In the genomic region with DNA sequence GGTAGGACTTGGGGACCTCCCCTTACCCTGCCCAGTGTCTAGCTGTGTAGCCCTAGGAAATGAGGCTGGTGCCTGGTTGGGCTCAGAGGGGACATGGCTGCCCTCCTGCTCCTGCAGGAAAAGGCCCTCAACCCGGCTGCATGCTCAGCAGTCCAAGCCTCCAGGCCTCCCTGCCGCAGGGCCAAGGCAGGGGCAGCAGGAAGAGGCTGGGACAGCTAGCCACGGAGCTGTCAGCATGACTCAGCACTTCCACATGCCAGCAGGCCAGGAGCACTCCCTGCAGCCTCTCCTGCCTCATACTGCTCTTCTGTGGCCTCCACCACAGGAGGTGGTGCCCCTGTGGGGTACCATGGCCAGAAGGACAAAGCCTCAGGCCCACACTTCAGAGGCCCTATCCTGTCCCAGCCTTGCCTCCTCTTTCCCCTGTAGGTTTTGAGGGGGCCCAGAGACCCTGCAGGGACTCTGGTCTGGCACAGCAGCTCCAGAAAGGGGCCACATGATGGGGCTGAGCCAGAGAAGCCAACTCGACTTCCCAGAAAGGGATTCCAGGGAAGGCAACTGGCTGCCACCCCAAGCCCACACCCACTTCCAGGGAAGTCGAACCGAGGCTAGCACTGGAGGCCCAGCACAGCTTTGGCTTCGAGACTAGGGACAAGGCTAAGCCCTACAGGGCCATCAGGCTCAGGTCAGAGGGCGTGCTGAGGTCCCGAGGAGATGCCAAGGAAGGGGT, we compare ENCODE assay signal across 8 cellular contexts. TPM values are rescaled to one million over a fixed set of nuclear protein-coding genes. Genes with fewer than 3 reads are reported as not detected.
A peak's percentile ranks its signal among the peaks of the same experiment; 100 is the strongest.
DNase-seq lines count a peak whose midpoint lies in the region; ATAC-seq and TF ChIP-seq lines count a peak whose summit lies in the region.

No MANE protein-coding gene starts in this region.

- peaks cover 46% of the 10 kb centered on the region for H3K4me1 ChIP-seq in left ventricle myocardium inferior
- peaks cover 0 to 58% (median 40%) of the 10 kb centered on the region in 4 donors for H3K4me1 ChIP-seq in sigmoid colon
- H3K4me1 ChIP-seq in effector memory CD4-positive, alpha-beta T cell (ENCODE audit: control insufficient read depth, insufficient read depth, low read length, poor library complexity, severe bottlenecking) = no peaks in the 10 kb centered on the region

- no peak for TF ChIP-seq CTCF in BJ (IDR thresholded peaks at IDR 0.05; ENCODE audit: insufficient read depth, low read depth, low read length)
- no peak for TF ChIP-seq CTCF in left ventricle myocardium inferior (IDR thresholded peaks at IDR 0.05; ENCODE audit: borderline replicate concordance)
- no peak for TF ChIP-seq CTCF in sigmoid colon (IDR thresholded peaks at IDR 0.05)

- CTCF ChIA-PET in BJ (lab: Yijun Ruan, JAX) = interaction anchor here (0.6 to 2.6 kb wide), 3 partner anchors 16 to 109 kb away, joined by 3 to 12 read pairs (median 6); no protein-coding TSS in a partner anchor

- H3K4me3 ChIP-seq in BJ (ENCODE audit: low read depth, low read length) (no peak overlapping the region), left ventricle myocardium inferior (no peak overlapping the region), sigmoid colon (no peak overlapping the region)
- no peak overlapping the region for H3K4me3 ChIP-seq in effector memory CD4-positive, alpha-beta T cell (ENCODE audit: insufficient read depth, low read depth, low read length, poor library complexity, severe bottlenecking)

- no peak for TF ChIP-seq POLR2A in sigmoid colon (IDR thresholded peaks at IDR 0.05)

- H3K27me3 ChIP-seq in BJ (ENCODE audit: control insufficient read depth, insufficient read depth, low read length) (no peaks in the 10 kb centered on the region), left ventricle myocardium inferior (ENCODE audit: low read depth) (no peaks in the 10 kb centered on the region), sigmoid colon (no peaks in the 10 kb centered on the region)
- no peaks in the 10 kb centered on the region for H3K27me3 ChIP-seq in effector memory CD4-positive, alpha-beta T cell (replicated peaks; ENCODE audit: control insufficient read depth, insufficient read depth, low read length, poor library complexity, severe bottlenecking)

- POLR2A ChIA-PET in BJ (lab: Charles Lee) = no interaction called here

- WGBS in sigmoid colon, 2 donors = 56 to 63% methylated on average over 9 of the region's 9 CpGs

- DNase-seq in BJ (ENCODE audit: low read depth) = peak; percentile 48
- peak; percentile 45 to 67 for DNase-seq in Kasumi-1 (lab: John Stamatoyannopoulos, UW)
- peak in 33 of 56 donors; percentile 8 to 80 (median 36) for DNase-seq in amygdala (lab: John Stamatoyannopoulos, UW)
- peak; percentile 71 for DNase-seq in left ventricle myocardium inferior
- DNase-seq in sigmoid colon = peak; percentile 86
- DNase-seq in germinal center (ENCODE audit: low spot score) = no peak
- DNase-seq in effector memory CD4-positive, alpha-beta T cell = no peak

- peak overlapping the region; percentile 75 for H3K27ac ChIP-seq in left ventricle myocardium inferior (replicated peaks)
- H3K27ac ChIP-seq in sigmoid colon = peak overlapping the region; percentile 67 to 77 (median 72)
- no peak overlapping the region for H3K27ac ChIP-seq in effector memory CD4-positive, alpha-beta T cell (ENCODE audit: insufficient read depth, low read length, poor library complexity, severe bottlenecking)

- no peak for ATAC-seq in GM19395 (IDR thresholded peaks at IDR 0.05; ENCODE audit: unreplicated experiment)

- no peak for TF ChIP-seq EP300 in sigmoid colon (IDR thresholded peaks at IDR 0.05)

- intact Hi-C loops in left ventricle myocardium inferior (cut with micrococcal nuclease) (no loop called here), sigmoid colon (cut with DNase I) (no loop called here)

- H3K36me3 ChIP-seq in BJ (ENCODE audit: control insufficient read depth, insufficient read depth, low read length) (peaks cover 70% of the 10 kb centered on the region), left ventricle myocardium inferior (peaks cover 84% of the 10 kb centered on the region), sigmoid colon (peaks cover 72 to 100% (median 74%) of the 10 kb centered on the region in 4 donors)
- peaks cover 75% of the 10 kb centered on the region for H3K36me3 ChIP-seq in effector memory CD4-positive, alpha-beta T cell (ENCODE audit: control insufficient read depth, insufficient read depth, low read length)

- H3K9me3 ChIP-seq in left ventricle myocardium inferior (replicated peaks) = no peaks in the 10 kb centered on the region
- H3K9me3 ChIP-seq in sigmoid colon = no peaks in the 10 kb centered on the region
- no peaks in the 10 kb centered on the region for H3K9me3 ChIP-seq in effector memory CD4-positive, alpha-beta T cell (ENCODE audit: control insufficient read depth, low read length)

RNA-seq across cellular contexts. Expression of a gene that starts 19.5 kb away (rescaled TPM):
- polyA plus RNA-seq in BJ (2011; rRNA removed) (216 and 305 TPM in 2 replicates), sigmoid colon (100 to 1,000 TPM in 2 of 3 donors, 10 to 100 TPM in 1; 88.9 to 305 (median 102) TPM)
- polyA minus RNA-seq in BJ (2011; rRNA and poly(A)+ RNA removed) = 187 TPM in 2 replicates
- total RNA-seq in left ventricle myocardium inferior (32.1 TPM), sigmoid colon (100 to 1,000 TPM; 138 to 253 (median 185) TPM)

Comparison
In these comparisons a context has a peak if more than half of its experiments do, and no peak if none do; other contexts are left out.
1. DNase-seq: peak in BJ (single experiment), Kasumi-1 (2 of 2), amygdala (33 of 56), left ventricle myocardium inferior (single experiment) and sigmoid colon (single experiment); none in germinal center (single experiment) and effector memory CD4-positive, alpha-beta T cell (0 of 3).